In genomic region chr9:16708638-16709435, GRCh38 we compare ENCODE assay signal across 1 cellular context.
TF ChIP-seq lines count a peak whose summit lies in the region.

No MANE protein-coding gene starts in this region.

TF ChIP-seq in GM23338, 12 proteins besides CTCF, POLR2A, EP300 and RAD21 (continued from another document):
- TF ChIP-seq REST (IDR thresholded peaks at IDR 0.05; ENCODE audit: unreplicated experiment) (no peak), CREB1 (CRISPR knock-in tag; IDR thresholded peaks at IDR 0.05; ENCODE audit: low read depth) (no peak)
